In the genomic region with DNA sequence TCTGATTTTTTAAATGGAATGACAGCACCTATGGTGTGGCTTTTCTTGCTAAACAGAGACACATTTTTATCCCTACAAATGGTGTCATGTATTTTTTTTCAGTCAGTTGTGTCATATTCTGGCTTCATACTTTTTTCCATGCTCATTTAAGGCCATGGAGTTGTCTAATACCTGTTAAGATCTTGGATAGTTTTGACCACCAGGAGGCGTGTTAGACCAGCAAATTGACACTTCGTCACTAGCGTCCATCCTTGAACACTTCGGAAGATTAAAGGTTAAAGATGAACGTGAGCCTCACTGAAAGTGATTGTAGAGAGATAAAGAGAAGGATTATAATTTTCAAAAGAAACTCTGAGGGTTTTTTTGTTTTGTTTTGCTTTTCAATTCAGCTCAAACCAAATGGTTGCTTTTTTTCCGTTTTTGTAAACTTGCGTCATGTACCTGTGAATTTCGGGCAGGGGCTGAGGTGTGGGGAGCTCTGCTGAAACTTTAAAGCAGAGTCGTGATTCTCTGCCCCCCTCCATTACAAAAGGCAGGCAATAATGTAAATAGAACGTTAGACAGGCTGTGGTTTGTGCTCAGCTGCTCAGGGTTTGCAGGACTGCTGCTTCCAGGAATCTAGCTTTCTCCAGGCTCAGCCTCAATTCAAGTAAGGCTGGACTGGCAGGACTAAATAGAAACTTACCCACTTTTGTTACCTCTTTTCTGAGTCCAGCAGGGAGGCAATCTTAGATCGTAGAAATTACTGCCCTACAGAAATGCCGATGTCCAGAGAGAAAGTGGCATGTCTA, we compare ENCODE assay signal across 8 cellular contexts.
DNase-seq lines count a peak whose midpoint lies in the region; ATAC-seq and TF ChIP-seq lines count a peak whose summit lies in the region.

No MANE protein-coding gene starts in this region.

- no peak overlapping the region for H3K27ac ChIP-seq in GM23338 (ENCODE audit: low read depth)

- peak; percentile 86 to 95 for TF ChIP-seq CTCF in GM23338 (conservative IDR thresholded peaks at IDR 0.05; ENCODE audit: low read depth in 2 of 2)
- peak; percentile 79 for TF ChIP-seq CTCF in fibroblast of pulmonary artery (IDR thresholded peaks at IDR 0.05; ENCODE audit: low read length, missing control alignments)
- no peak for TF ChIP-seq CTCF in omental fat pad (IDR thresholded peaks at IDR 0.05)

- peaks cover 9% of the 10 kb centered on the region for H3K4me1 Mint-ChIP-seq in GM23338

- no peaks in the 10 kb centered on the region for H3K4me1 ChIP-seq in GM23338 (ENCODE audit: insufficient read depth)

- no peak overlapping the region for H3K4me3 Mint-ChIP-seq in GM23338

- H3K79me2 ChIP-seq in GM23338 (replicated peaks; ENCODE audit: insufficient read depth) = no peaks in the 10 kb centered on the region

- H3K9me2 ChIP-seq in GM23338 (ENCODE audit: insufficient read depth) = no peaks in the 10 kb centered on the region

- H3K27ac Mint-ChIP-seq in GM23338 = no peak overlapping the region

- peaks cover 12% of the 10 kb centered on the region for H3K27me3 Mint-ChIP-seq in GM23338 (ENCODE audit: insufficient read depth, low read depth, poor library complexity)

- H3K4me3 ChIP-seq in GM23338 = no peak overlapping the region
- no peak overlapping the region for H3K4me3 ChIP-seq in fibroblast of pulmonary artery (replicated peaks; ENCODE audit: low read depth, low read length)

- no peaks in the 10 kb centered on the region for H3K9me3 Mint-ChIP-seq in GM23338

- no peak overlapping the region for H3K4me2 ChIP-seq in GM23338

- no peak overlapping the region for H2AFZ ChIP-seq in GM23338

- no peaks in the 10 kb centered on the region; the same call in 1 of the 2 replicates for H4K20me1 ChIP-seq in GM23338 (replicated peaks; ENCODE audit: insufficient read depth)

- H3F3A ChIP-seq in GM23338 (replicated peaks; ENCODE audit: low read depth) = no peaks in the 10 kb centered on the region

- peaks cover 11% of the 10 kb centered on the region for H3K27me3 ChIP-seq in GM23338 (ENCODE audit: insufficient read depth)

- H3K36me3 Mint-ChIP-seq in GM23338 (ENCODE audit: low read depth) = no peaks in the 10 kb centered on the region

- H3K36me3 ChIP-seq in GM23338 (ENCODE audit: insufficient read depth) = no peaks in the 10 kb centered on the region

- ATAC-seq in GM23338 (peak; percentile 82), omental fat pad (ENCODE audit: low FRiP score) (peak; percentile 63), GM21447 (IDR thresholded peaks at IDR 0.05; ENCODE audit: unreplicated experiment) (no peak), HG03354 (IDR thresholded peaks at IDR 0.05; ENCODE audit: poor library complexity, severe bottlenecking, unreplicated experiment) (no peak)

- peak; percentile 44 for DNase-seq in D341Med (ENCODE audit: low spot score)
- peak; percentile 92 for DNase-seq in GM23338 (ENCODE audit: low spot score)
- DNase-seq in NCI-H2081 (lab: John Stamatoyannopoulos, UW) = peak; percentile 83 to 88
- peak; percentile 86 for DNase-seq in SW480 (ENCODE audit: low spot score)
- DNase-seq in fibroblast of pulmonary artery (ENCODE audit: low read depth) = peak; percentile 85
- DNase-seq in omental fat pad (ENCODE audit: low spot score) = no peak

TF ChIP-seq in GM23338, 12 proteins besides CTCF, POLR2A, EP300 and RAD21:
- TF ChIP-seq, protein P1, sequence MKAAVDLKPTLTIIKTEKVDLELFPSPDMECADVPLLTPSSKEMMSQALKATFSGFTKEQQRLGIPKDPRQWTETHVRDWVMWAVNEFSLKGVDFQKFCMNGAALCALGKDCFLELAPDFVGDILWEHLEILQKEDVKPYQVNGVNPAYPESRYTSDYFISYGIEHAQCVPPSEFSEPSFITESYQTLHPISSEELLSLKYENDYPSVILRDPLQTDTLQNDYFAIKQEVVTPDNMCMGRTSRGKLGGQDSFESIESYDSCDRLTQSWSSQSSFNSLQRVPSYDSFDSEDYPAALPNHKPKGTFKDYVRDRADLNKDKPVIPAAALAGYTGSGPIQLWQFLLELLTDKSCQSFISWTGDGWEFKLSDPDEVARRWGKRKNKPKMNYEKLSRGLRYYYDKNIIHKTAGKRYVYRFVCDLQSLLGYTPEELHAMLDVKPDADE (IDR thresholded peaks at IDR 0.05) = no peak
- TF ChIP-seq EZH2phosphoT487 (IDR thresholded peaks at IDR 0.05; ENCODE audit: unreplicated experiment) = no peak
TF ChIP-seq in GM23338: peak in this region for 0.

Comparison
In these comparisons a context has a peak if more than half of its experiments do, and no peak if none do; other contexts are left out.
1. ATAC-seq: peak in GM23338 (single experiment) and omental fat pad (single experiment); none in GM21447 (single experiment) and HG03354 (single experiment).
2. CTCF ChIP-seq: peak in GM23338 (2 of 2) and fibroblast of pulmonary artery (single experiment); none in omental fat pad (0 of 3).